1 cellular context compared by ENCODE assay signal in the genomic region with DNA sequence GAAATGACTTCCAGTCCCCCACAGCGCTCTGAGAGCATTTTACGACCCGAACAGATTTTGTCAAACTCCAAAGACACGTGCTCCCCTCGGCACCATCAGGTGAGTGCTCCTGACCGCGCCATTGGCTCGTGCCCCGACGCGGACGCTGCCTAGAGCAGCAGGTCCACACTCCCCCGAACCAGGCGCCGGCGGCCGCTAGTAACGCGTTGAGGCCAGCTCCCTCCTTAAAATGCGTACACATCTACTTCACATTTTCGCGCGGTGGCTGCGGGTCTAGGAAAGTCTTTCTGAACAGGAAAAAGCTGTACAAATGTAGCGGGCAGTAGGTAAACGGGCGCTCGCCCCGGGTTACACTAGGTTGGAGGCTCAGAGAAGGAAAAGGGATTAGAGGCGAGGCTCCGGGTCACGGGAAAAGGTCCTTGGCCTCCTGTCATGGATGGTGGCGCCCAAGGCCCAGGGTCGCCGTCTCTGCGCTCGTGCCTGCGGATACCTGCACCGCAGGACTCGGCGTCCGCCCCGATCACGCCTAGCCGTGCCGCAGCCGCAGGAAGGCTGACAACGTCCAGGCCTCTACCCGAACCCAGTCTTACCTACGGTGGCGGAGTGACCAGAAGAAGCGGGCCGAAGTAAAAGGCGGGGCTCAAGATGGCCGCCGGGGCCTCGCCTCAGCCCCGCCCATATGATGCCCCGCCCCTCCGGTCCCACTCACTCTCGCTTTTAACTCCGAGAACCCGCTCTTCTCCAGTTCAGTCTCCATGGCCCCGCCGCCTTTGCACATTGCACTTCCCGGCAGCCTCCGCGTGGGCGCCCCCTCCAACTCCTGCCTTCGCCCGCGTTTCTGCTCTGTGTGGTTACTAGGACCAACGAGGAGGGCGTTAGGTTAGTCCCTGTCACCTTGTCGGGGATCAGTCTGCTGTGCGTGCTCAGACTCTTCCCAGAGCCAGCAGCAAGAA.
TF ChIP-seq lines count a peak whose summit lies in the region.

A gene with protein sequence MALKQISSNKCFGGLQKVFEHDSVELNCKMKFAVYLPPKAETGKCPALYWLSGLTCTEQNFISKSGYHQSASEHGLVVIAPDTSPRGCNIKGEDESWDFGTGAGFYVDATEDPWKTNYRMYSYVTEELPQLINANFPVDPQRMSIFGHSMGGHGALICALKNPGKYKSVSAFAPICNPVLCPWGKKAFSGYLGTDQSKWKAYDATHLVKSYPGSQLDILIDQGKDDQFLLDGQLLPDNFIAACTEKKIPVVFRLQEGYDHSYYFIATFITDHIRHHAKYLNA (minus strand): TSS at position 647 of the 953 bp plus-strand sequence. CDS start 5,748 bp downstream, outside the sequence.

TF ChIP-seq in HepG2, 621 proteins besides CTCF, POLR2A, EP300 and RAD21 (continued from another document and continues in another):
- TF ChIP-seq HOXA7 (CRISPR knock-in tag; IDR thresholded peaks at IDR 0.05) = no peak
- TF ChIP-seq, protein P1, sequence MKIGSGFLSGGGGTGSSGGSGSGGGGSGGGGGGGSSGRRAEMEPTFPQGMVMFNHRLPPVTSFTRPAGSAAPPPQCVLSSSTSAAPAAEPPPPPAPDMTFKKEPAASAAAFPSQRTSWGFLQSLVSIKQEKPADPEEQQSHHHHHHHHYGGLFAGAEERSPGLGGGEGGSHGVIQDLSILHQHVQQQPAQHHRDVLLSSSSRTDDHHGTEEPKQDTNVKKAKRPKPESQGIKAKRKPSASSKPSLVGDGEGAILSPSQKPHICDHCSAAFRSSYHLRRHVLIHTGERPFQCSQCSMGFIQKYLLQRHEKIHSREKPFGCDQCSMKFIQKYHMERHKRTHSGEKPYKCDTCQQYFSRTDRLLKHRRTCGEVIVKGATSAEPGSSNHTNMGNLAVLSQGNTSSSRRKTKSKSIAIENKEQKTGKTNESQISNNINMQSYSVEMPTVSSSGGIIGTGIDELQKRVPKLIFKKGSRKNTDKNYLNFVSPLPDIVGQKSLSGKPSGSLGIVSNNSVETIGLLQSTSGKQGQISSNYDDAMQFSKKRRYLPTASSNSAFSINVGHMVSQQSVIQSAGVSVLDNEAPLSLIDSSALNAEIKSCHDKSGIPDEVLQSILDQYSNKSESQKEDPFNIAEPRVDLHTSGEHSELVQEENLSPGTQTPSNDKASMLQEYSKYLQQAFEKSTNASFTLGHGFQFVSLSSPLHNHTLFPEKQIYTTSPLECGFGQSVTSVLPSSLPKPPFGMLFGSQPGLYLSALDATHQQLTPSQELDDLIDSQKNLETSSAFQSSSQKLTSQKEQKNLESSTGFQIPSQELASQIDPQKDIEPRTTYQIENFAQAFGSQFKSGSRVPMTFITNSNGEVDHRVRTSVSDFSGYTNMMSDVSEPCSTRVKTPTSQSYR (CRISPR knock-in tag; IDR thresholded peaks at IDR 0.05; ENCODE audit: borderline replicate concordance) = peak; percentile 38; the same call in 1 of the 2 replicates
- TF ChIP-seq ZSCAN30 (CRISPR knock-in tag; IDR thresholded peaks at IDR 0.05) = peak; percentile 78; the same call in 1 of the 2 replicates
- TF ChIP-seq, protein P2, sequence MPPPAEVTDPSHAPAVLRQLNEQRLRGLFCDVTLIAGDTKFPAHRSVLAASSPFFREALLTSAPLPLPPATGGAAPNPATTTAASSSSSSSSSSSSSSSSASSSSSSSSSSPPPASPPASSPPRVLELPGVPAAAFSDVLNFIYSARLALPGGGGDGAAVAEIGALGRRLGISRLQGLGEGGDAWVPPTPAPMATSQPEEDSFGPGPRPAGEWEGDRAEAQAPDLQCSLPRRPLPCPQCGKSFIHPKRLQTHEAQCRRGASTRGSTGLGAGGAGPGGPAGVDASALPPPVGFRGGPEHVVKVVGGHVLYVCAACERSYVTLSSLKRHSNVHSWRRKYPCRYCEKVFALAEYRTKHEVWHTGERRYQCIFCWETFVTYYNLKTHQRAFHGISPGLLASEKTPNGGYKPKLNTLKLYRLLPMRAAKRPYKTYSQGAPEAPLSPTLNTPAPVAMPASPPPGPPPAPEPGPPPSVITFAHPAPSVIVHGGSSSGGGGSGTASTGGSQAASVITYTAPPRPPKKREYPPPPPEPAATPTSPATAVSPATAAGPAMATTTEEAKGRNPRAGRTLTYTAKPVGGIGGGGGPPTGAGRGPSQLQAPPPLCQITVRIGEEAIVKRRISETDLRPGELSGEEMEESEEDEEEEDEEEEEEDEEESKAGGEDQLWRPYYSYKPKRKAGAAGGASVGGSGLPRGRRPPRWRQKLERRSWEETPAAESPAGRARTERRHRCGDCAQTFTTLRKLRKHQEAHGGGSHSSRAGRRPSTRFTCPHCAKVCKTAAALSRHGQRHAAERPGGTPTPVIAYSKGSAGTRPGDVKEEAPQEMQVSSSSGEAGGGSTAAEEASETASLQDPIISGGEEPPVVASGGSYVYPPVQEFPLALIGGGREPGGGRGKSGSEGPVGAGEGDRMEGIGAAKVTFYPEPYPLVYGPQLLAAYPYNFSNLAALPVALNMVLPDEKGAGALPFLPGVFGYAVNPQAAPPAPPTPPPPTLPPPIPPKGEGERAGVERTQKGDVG (CRISPR knock-in tag; IDR thresholded peaks at IDR 0.05; ENCODE audit: borderline replicate concordance) = peak; percentile 29; the same call in 1 of the 2 replicates
- peak; percentile 25 for TF ChIP-seq ARHGAP35 (CRISPR knock-in tag; IDR thresholded peaks at IDR 0.05; ENCODE audit: borderline replicate concordance)
- TF ChIP-seq ZKSCAN1 (IDR thresholded peaks at IDR 0.05; ENCODE audit: low read length) = no peak
- peak; percentile 87; the same call in 1 of the 2 replicates for TF ChIP-seq MTA1 (CRISPR knock-in tag; IDR thresholded peaks at IDR 0.05; ENCODE audit: borderline replicate concordance)
- no peak for TF ChIP-seq ZNF703 (CRISPR knock-in tag; IDR thresholded peaks at IDR 0.05; ENCODE audit: borderline replicate concordance)
- peak; percentile 25; the same call in 1 of the 2 replicates for TF ChIP-seq ZNF510 (CRISPR knock-in tag; IDR thresholded peaks at IDR 0.05; ENCODE audit: low read depth)
- TF ChIP-seq PHF8 (CRISPR knock-in tag; IDR thresholded peaks at IDR 0.05) = peak; percentile 99
- TF ChIP-seq, protein P3, sequence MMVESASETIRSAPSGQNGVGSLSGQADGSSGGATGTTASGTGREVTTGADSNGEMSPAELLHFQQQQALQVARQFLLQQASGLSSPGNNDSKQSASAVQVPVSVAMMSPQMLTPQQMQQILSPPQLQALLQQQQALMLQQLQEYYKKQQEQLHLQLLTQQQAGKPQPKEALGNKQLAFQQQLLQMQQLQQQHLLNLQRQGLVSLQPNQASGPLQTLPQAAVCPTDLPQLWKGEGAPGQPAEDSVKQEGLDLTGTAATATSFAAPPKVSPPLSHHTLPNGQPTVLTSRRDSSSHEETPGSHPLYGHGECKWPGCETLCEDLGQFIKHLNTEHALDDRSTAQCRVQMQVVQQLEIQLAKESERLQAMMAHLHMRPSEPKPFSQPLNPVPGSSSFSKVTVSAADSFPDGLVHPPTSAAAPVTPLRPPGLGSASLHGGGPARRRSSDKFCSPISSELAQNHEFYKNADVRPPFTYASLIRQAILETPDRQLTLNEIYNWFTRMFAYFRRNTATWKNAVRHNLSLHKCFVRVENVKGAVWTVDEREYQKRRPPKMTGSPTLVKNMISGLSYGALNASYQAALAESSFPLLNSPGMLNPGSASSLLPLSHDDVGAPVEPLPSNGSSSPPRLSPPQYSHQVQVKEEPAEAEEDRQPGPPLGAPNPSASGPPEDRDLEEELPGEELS (CRISPR knock-in tag; IDR thresholded peaks at IDR 0.05) = peak; percentile 37
- TF ChIP-seq, protein P4, sequence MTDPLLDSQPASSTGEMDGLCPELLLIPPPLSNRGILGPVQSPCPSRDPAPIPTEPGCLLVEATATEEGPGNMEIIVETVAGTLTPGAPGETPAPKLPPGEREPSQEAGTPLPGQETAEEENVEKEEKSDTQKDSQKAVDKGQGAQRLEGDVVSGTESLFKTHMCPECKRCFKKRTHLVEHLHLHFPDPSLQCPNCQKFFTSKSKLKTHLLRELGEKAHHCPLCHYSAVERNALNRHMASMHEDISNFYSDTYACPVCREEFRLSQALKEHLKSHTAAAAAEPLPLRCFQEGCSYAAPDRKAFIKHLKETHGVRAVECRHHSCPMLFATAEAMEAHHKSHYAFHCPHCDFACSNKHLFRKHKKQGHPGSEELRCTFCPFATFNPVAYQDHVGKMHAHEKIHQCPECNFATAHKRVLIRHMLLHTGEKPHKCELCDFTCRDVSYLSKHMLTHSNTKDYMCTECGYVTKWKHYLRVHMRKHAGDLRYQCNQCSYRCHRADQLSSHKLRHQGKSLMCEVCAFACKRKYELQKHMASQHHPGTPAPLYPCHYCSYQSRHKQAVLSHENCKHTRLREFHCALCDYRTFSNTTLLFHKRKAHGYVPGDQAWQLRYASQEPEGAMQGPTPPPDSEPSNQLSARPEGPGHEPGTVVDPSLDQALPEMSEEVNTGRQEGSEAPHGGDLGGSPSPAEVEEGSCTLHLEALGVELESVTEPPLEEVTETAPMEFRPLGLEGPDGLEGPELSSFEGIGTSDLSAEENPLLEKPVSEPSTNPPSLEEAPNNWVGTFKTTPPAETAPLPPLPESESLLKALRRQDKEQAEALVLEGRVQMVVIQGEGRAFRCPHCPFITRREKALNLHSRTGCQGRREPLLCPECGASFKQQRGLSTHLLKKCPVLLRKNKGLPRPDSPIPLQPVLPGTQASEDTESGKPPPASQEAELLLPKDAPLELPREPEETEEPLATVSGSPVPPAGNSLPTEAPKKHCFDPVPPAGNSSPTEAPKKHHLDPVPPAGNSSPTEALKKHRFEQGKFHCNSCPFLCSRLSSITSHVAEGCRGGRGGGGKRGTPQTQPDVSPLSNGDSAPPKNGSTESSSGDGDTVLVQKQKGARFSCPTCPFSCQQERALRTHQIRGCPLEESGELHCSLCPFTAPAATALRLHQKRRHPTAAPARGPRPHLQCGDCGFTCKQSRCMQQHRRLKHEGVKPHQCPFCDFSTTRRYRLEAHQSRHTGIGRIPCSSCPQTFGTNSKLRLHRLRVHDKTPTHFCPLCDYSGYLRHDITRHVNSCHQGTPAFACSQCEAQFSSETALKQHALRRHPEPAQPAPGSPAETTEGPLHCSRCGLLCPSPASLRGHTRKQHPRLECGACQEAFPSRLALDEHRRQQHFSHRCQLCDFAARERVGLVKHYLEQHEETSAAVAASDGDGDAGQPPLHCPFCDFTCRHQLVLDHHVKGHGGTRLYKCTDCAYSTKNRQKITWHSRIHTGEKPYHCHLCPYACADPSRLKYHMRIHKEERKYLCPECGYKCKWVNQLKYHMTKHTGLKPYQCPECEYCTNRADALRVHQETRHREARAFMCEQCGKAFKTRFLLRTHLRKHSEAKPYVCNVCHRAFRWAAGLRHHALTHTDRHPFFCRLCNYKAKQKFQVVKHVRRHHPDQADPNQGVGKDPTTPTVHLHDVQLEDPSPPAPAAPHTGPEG (CRISPR knock-in tag; IDR thresholded peaks at IDR 0.05) = peak; percentile 78
- TF ChIP-seq PITX1 (CRISPR knock-in tag; IDR thresholded peaks at IDR 0.05) = peak; percentile 86
- no peak for TF ChIP-seq ATF7 (IDR thresholded peaks at IDR 0.05)
- no peak for TF ChIP-seq ATF7 (CRISPR knock-in tag; IDR thresholded peaks at IDR 0.05)
- TF ChIP-seq ARNT (IDR thresholded peaks at IDR 0.05) = no peak
- TF ChIP-seq ZNF75D (CRISPR knock-in tag; IDR thresholded peaks at IDR 0.05; ENCODE audit: borderline replicate concordance) = 0 out of 2 replicates have a peak, but pooled peaks have one; percentile 82
- TF ChIP-seq, protein P5, sequence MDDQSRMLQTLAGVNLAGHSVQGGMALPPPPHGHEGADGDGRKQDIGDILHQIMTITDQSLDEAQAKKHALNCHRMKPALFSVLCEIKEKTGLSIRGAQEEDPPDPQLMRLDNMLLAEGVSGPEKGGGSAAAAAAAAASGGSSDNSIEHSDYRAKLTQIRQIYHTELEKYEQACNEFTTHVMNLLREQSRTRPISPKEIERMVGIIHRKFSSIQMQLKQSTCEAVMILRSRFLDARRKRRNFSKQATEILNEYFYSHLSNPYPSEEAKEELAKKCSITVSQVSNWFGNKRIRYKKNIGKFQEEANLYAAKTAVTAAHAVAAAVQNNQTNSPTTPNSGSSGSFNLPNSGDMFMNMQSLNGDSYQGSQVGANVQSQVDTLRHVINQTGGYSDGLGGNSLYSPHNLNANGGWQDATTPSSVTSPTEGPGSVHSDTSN (CRISPR knock-in tag; IDR thresholded peaks at IDR 0.05; ENCODE audit: borderline replicate concordance) = peak; percentile 53; the same call in 1 of the 2 replicates
- TF ChIP-seq, protein P6, sequence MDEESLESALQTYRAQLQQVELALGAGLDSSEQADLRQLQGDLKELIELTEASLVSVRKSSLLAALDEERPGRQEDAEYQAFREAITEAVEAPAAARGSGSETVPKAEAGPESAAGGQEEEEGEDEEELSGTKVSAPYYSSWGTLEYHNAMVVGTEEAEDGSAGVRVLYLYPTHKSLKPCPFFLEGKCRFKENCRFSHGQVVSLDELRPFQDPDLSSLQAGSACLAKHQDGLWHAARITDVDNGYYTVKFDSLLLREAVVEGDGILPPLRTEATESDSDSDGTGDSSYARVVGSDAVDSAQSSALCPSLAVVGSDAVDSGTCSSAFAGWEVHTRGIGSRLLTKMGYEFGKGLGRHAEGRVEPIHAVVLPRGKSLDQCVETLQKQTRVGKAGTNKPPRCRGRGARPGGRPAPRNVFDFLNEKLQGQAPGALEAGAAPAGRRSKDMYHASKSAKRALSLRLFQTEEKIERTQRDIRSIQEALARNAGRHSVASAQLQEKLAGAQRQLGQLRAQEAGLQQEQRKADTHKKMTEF (CRISPR knock-in tag; IDR thresholded peaks at IDR 0.05) = peak; percentile 81
- no peak for TF ChIP-seq POLR2AphosphoS2 (IDR thresholded peaks at IDR 0.05; ENCODE audit: low read depth, low read length)
- TF ChIP-seq ZSCAN22 (CRISPR knock-in tag; IDR thresholded peaks at IDR 0.05) = no peak; the same call in 1 of the 2 replicates
- no peak for TF ChIP-seq NFE2 (CRISPR knock-in tag; IDR thresholded peaks at IDR 0.05)
- no peak; the same call in 1 of the 2 replicates for TF ChIP-seq ZNF720 (CRISPR knock-in tag; IDR thresholded peaks at IDR 0.05)
- TF ChIP-seq, protein P7, sequence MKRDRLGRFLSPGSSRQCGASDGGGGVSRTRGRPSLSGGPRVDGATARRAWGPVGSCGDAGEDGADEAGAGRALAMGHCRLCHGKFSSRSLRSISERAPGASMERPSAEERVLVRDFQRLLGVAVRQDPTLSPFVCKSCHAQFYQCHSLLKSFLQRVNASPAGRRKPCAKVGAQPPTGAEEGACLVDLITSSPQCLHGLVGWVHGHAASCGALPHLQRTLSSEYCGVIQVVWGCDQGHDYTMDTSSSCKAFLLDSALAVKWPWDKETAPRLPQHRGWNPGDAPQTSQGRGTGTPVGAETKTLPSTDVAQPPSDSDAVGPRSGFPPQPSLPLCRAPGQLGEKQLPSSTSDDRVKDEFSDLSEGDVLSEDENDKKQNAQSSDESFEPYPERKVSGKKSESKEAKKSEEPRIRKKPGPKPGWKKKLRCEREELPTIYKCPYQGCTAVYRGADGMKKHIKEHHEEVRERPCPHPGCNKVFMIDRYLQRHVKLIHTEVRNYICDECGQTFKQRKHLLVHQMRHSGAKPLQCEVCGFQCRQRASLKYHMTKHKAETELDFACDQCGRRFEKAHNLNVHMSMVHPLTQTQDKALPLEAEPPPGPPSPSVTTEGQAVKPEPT (CRISPR knock-in tag; IDR thresholded peaks at IDR 0.05; ENCODE audit: low read depth) = no peak
- TF ChIP-seq ZNF781 (CRISPR knock-in tag; IDR thresholded peaks at IDR 0.05; ENCODE audit: borderline replicate concordance, not compliant biosample characterization) = peak; percentile 79
- TF ChIP-seq, protein P8, sequence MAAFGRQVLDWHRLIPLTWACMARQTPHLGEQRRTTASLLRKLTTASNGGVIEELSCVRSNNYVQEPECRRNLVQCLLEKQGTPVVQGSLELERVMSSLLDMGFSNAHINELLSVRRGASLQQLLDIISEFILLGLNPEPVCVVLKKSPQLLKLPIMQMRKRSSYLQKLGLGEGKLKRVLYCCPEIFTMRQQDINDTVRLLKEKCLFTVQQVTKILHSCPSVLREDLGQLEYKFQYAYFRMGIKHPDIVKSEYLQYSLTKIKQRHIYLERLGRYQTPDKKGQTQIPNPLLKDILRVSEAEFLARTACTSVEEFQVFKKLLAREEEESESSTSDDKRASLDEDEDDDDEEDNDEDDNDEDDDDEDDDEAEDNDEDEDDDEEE (CRISPR knock-in tag; IDR thresholded peaks at IDR 0.05) = peak; percentile 78
- TF ChIP-seq ZNF776 (CRISPR knock-in tag; IDR thresholded peaks at IDR 0.05) = 0 out of 2 replicates have a peak, but pooled peaks have one; percentile 76
